13 cellular contexts compared by ENCODE assay signal in genomic region chr5:127752503-127753265, GRCh38. TPM values are rescaled to one million over a fixed set of nuclear protein-coding genes. Genes with fewer than 3 reads are reported as not detected.
A peak's percentile ranks its signal among the peaks of the same experiment; 100 is the strongest.
DNase-seq lines count a peak whose midpoint lies in the region; ATAC-seq and TF ChIP-seq lines count a peak whose summit lies in the region.
"Not testable (repeated sequence)": the region's sequence is repeated elsewhere in the genome, so short reads cannot be mapped to it uniquely, and the experiment has no call there.
"Had no signal": no experiment of that assay in that cellular context is flagged by ENCODE, and none has a peak within 500 bp of the region (broad histone marks: within the 10 kb centered on the region; RNA-seq: fewer than 3 reads in every experiment).

No MANE protein-coding gene starts in this region.

- H3K27ac Mint-ChIP-seq in CD4-positive, alpha-beta T cell: not testable (repeated sequence)
- H3K27ac Mint-ChIP-seq in activated naive CD4-positive, alpha-beta T cell treated with anti-CD3 and anti-CD28 coated beads, Interleukin-2, amount 10 ng/mL, durations not matched to agents 7 days and 5 days: peak overlapping the region; percentile 58
- peak overlapping the region; percentile 21 for H3K27ac Mint-ChIP-seq in mesothelial cell of epicardium
- H3K27ac Mint-ChIP-seq in stimulated activated naive CD8-positive, alpha-beta T cell treated with anti-CD3 and anti-CD28 coated beads, Interleukin-15, amount 100 ng/mL, for 72 hours: peak overlapping the region in 1 of 2 donors; percentile 34

- not testable (repeated sequence) for H3K9ac ChIP-seq in SK-N-SH

- H3K27me3 Mint-ChIP-seq in CD4-positive, alpha-beta T cell; activated naive CD4-positive, alpha-beta T cell treated with anti-CD3 and anti-CD28 coated beads, Interleukin-2, amount 10 ng/mL, durations not matched to agents 7 days and 5 days; mesothelial cell of epicardium (ENCODE audit: low read depth); stimulated activated naive CD8-positive, alpha-beta T cell treated with anti-CD3 and anti-CD28 coated beads, Interleukin-15, amount 100 ng/mL, for 72 hours: not testable (repeated sequence)

- 88% methylated on average over 24 of the region's 32 CpGs for WGBS in SK-N-SH (ENCODE audit: low lambda C conversion rate)

- H3K27me3 ChIP-seq in CD4-positive, alpha-beta T cell (ENCODE audit: control insufficient read depth, insufficient read depth, low read length); SK-N-SH (ENCODE audit: insufficient read depth): not testable (repeated sequence)

- TF ChIP-seq RAD21 in SK-N-SH (IDR thresholded peaks at IDR 0.05; ENCODE audit: low read length): not testable (repeated sequence)

- not testable (repeated sequence) for H3K9me3 Mint-ChIP-seq in CD4-positive, alpha-beta T cell; activated naive CD4-positive, alpha-beta T cell treated with anti-CD3 and anti-CD28 coated beads, Interleukin-2, amount 10 ng/mL, durations not matched to agents 7 days and 5 days; mesothelial cell of epicardium; stimulated activated naive CD8-positive, alpha-beta T cell treated with anti-CD3 and anti-CD28 coated beads, Interleukin-15, amount 100 ng/mL, for 72 hours

- not testable (repeated sequence) for ATAC-seq in CD4-positive, alpha-beta T cell (ENCODE audit: poor library complexity); stimulated activated naive CD8-positive, alpha-beta T cell treated with anti-CD3 and anti-CD28 coated beads, Interleukin-15, amount 100 ng/mL, for 72 hours

- not testable (repeated sequence) for H3K4me1 ChIP-seq in SK-N-SH (ENCODE audit: control insufficient read depth in 1 of 2, insufficient read depth in 2 of 2, low read depth in 1 of 2, low read length in 1 of 2)

- H3K36me3 ChIP-seq in SK-N-SH (replicated peaks in 1 of 2; ENCODE audit: control insufficient read depth in 1 of 2, insufficient read depth in 2 of 2, low read length in 1 of 2): not testable (repeated sequence)

- TF ChIP-seq EP300 in SK-N-SH (IDR thresholded peaks at IDR 0.05; ENCODE audit: borderline replicate concordance in 1 of 2, low read depth in 1 of 2, low read length in 1 of 2): not testable (repeated sequence)

- H3K4me3 Mint-ChIP-seq in CD4-positive, alpha-beta T cell: peak overlapping the region; percentile 38
- H3K4me3 Mint-ChIP-seq in activated naive CD4-positive, alpha-beta T cell treated with anti-CD3 and anti-CD28 coated beads, Interleukin-2, amount 10 ng/mL, durations not matched to agents 7 days and 5 days; mesothelial cell of epicardium: not testable (repeated sequence)
- H3K4me3 Mint-ChIP-seq in stimulated activated naive CD8-positive, alpha-beta T cell treated with anti-CD3 and anti-CD28 coated beads, Interleukin-15, amount 100 ng/mL, for 72 hours: peak overlapping the region; percentile 15 to 19

- intact Hi-C loops in CD4-positive, alpha-beta T cell (cut with DNase I, micrococcal nuclease): not testable (repeated sequence)

- POLR2A ChIA-PET in CD4-positive, alpha-beta T cell (lab: Charles Lee); SK-N-SH (lab: Yijun Ruan, JAX): not testable (repeated sequence)

- not testable (repeated sequence) for H3K79me2 ChIP-seq in SK-N-SH (ENCODE audit: insufficient read depth)

- not testable (repeated sequence) for TF ChIP-seq CTCF in CD4-positive, alpha-beta T cell (IDR thresholded peaks at IDR 0.05); SK-N-SH (IDR thresholded peaks at IDR 0.05); fibroblast of mammary gland (conservative IDR thresholded peaks at IDR 0.05; ENCODE audit: control insufficient read depth, insufficient read depth, low read depth, low read length); mesothelial cell of epicardium (IDR thresholded peaks at IDR 0.05; ENCODE audit: unreplicated experiment)

- not testable (repeated sequence) for DNase-seq in CD4-positive, alpha-beta T cell; SK-N-SH; activated naive CD4-positive, alpha-beta T cell treated with anti-CD3 and anti-CD28 coated beads, Interleukin-2, amount 10 ng/mL, durations not matched to agents 7 days and 5 days; mesothelial cell of epicardium (ENCODE audit: low spot score in 2 of 2, unreplicated experiment in 2 of 2); stimulated activated naive CD8-positive, alpha-beta T cell treated with anti-CD3 and anti-CD28 coated beads, Interleukin-15, amount 100 ng/mL, for 72 hours
- DNase-seq in ELF-1 (ENCODE audit: low read depth, low spot score) (peak; percentile 33), NCI-H146 (lab: John Stamatoyannopoulos, UW) (peak; percentile 10), fibroblast of mammary gland (ENCODE audit: low read depth) (peak; percentile 40)

- H3K27ac ChIP-seq in CD4-positive, alpha-beta T cell (ENCODE audit: low read depth, low read length); SK-N-SH (ENCODE audit: low read depth in 2 of 2, low read length in 1 of 2): not testable (repeated sequence)

- not testable (repeated sequence) for H3K36me3 Mint-ChIP-seq in CD4-positive, alpha-beta T cell (ENCODE audit: low read depth); activated naive CD4-positive, alpha-beta T cell treated with anti-CD3 and anti-CD28 coated beads, Interleukin-2, amount 10 ng/mL, durations not matched to agents 7 days and 5 days; mesothelial cell of epicardium

- H3K9me3 ChIP-seq in CD4-positive, alpha-beta T cell (ENCODE audit: control insufficient read depth, low read length); SK-N-SH: not testable (repeated sequence)

- H4K20me1 ChIP-seq in SK-N-SH (ENCODE audit: insufficient read depth): not testable (repeated sequence)

- H3K4me1 Mint-ChIP-seq in CD4-positive, alpha-beta T cell (ENCODE audit: low read depth); activated naive CD4-positive, alpha-beta T cell treated with anti-CD3 and anti-CD28 coated beads, Interleukin-2, amount 10 ng/mL, durations not matched to agents 7 days and 5 days; stimulated activated naive CD8-positive, alpha-beta T cell treated with anti-CD3 and anti-CD28 coated beads, Interleukin-15, amount 100 ng/mL, for 72 hours: not testable (repeated sequence)
- H3K4me1 Mint-ChIP-seq in mesothelial cell of epicardium: peaks cover 25% of the 10 kb centered on the region

- H3K4me2 ChIP-seq in SK-N-SH: not testable (repeated sequence)

- CTCF ChIA-PET in CD4-positive, alpha-beta T cell (lab: Charles Lee); SK-N-SH (lab: Yijun Ruan, JAX); activated naive CD4-positive, alpha-beta T cell treated with anti-CD3 and anti-CD28 coated beads, Interleukin-2, amount 10 ng/mL, durations not matched to agents 7 days and 5 days (lab: Charles Lee): not testable (repeated sequence)

- not testable (repeated sequence) for H3K9me2 ChIP-seq in SK-N-SH

- H3F3A ChIP-seq in SK-N-SH (replicated peaks; ENCODE audit: insufficient read depth): not testable (repeated sequence)

- peak overlapping the region; percentile 11; the same call in 1 of the 2 replicates for H2AFZ ChIP-seq in SK-N-SH (ENCODE audit: low read depth)

- H3K4me3 ChIP-seq in SK-N-SH (ENCODE audit: low read depth in 2 of 2, low read length in 1 of 2); fibroblast of mammary gland (ENCODE audit: control insufficient read depth, low read depth, low read length): not testable (repeated sequence)

RNA-seq across cellular contexts. Expression of gene CCDC192, which starts 49.5 kb away (rescaled TPM):
- total RNA-seq in CD4-positive, alpha-beta T cell: not detected
- not detected in 2 replicates for polyA plus RNA-seq in SK-N-SH (2012; rRNA removed)
- polyA plus RNA-seq in SK-N-SH (2012; cell fraction: cytosol; rRNA removed): 0.05 and 0.10 TPM in 2 replicates
- polyA plus RNA-seq in SK-N-SH (2012; cell fraction: nucleus; rRNA removed): not detected in 2 replicates
- total RNA-seq in mesothelial cell of epicardium: 1.8 to 2.1 TPM (median 2.0 TPM) in 3 replicates
- total RNA-seq: LHCN-M2, OCI-LY7, RPMI7951 had no signal
- polyA plus RNA-seq: BJ, IgD-negative memory B cell had no signal
